In genomic region chr17:51860934-51861561, GRCh38 we compare ENCODE assay signal across 8 cellular contexts.
DNase-seq lines count a peak whose midpoint lies in the region; ATAC-seq, FAIRE-seq and TF ChIP-seq lines count a peak whose summit lies in the region.

No MANE protein-coding gene starts in this region.

- H3K4me1 ChIP-seq in PC-3 (ENCODE audit: insufficient read depth, low read length): peaks cover 10% of the 10 kb centered on the region; the same call in 1 of the 2 replicates

- peak; percentile 84 for TF ChIP-seq CTCF in PC-3 (conservative IDR thresholded peaks at IDR 0.05; ENCODE audit: low read depth, low read length)

- peaks cover 2% of the 10 kb centered on the region for H3K9me3 Mint-ChIP-seq in stimulated activated memory B cell treated with anti-CD40 and anti-IgM and Interleukin-4, amounts not matched to agents 10 μg/mL and 1 μg/mL and 100 μg/mL, for 72 hours

- no peaks in the 10 kb centered on the region for H3F3A ChIP-seq in PC-3 (ENCODE audit: low read length, unreplicated experiment)

- H3K9ac ChIP-seq in PC-3 (ENCODE audit: low read length): no peak overlapping the region

- H3K27me3 ChIP-seq in PC-3 (ENCODE audit: low read length): no peaks in the 10 kb centered on the region

- no peaks in the 10 kb centered on the region for H3K27me3 Mint-ChIP-seq in stimulated activated memory B cell treated with anti-CD40 and anti-IgM and Interleukin-4, amounts not matched to agents 10 μg/mL and 1 μg/mL and 100 μg/mL, for 72 hours

- H4K20me1 ChIP-seq in PC-3 (ENCODE audit: low read length): no peaks in the 10 kb centered on the region

- POLR2A ChIA-PET in PC-3 (lab: Charles Lee; ENCODE audit: unreplicated experiment): no interaction called here

- DNase-seq in SIG-M5 treated with dmso at 0.1 percent for 504 hours (lab: John Stamatoyannopoulos, UW; ENCODE audit: unreplicated experiment) (peak; percentile 29), SIG-M5 (lab: John Stamatoyannopoulos, UW) (no peak), PC-3 (peak; percentile 64), frontal cortex (ENCODE audit: low spot score in 2 of 2) (peak; percentile 2 to 15)
- DNase-seq in stimulated activated naive CD8-positive, alpha-beta T cell treated with anti-CD3 and anti-CD28 coated beads, Interleukin-15, Interleukin-2, amounts not matched to agents 100 U/mL and 50 U/mL, for 24 hours: peak; percentile 13
- no peak for DNase-seq in activated CD8-positive, alpha-beta memory T cell treated with anti-CD3 and anti-CD28 coated beads, Interleukin-2, amount 50 U/mL, for 4 hours

- BruUV-seq in PC-3 (replicated peaks; lab: Mats Ljungman, UMichigan): no TSS peak

- H3K9me3 ChIP-seq in PC-3 (ENCODE audit: low read length): peaks cover 8% of the 10 kb centered on the region; the same call in 1 of the 2 replicates

- H3K79me2 ChIP-seq in PC-3 (ENCODE audit: low read length): no peaks in the 10 kb centered on the region

- H3K4me1 Mint-ChIP-seq in stimulated activated memory B cell treated with anti-CD40 and anti-IgM and Interleukin-4, amounts not matched to agents 10 μg/mL and 1 μg/mL and 100 μg/mL, for 72 hours: no peaks in the 10 kb centered on the region

- H3K36me3 ChIP-seq in PC-3 (ENCODE audit: low read depth, low read length): no peaks in the 10 kb centered on the region

- ATAC-seq in HG02852 (IDR thresholded peaks at IDR 0.05; ENCODE audit: unreplicated experiment): peak; percentile 51
- ATAC-seq in PC-3: no peak
- ATAC-seq in stimulated activated naive CD8-positive, alpha-beta T cell treated with anti-CD3 and anti-CD28 coated beads, Interleukin-15, Interleukin-2, amounts not matched to agents 100 U/mL and 50 U/mL, for 24 hours: no peak
- ATAC-seq in stimulated activated memory B cell treated with anti-CD40 and anti-IgM and Interleukin-4, amounts not matched to agents 10 μg/mL and 1 μg/mL and 100 μg/mL, for 72 hours: no peak

- intact Hi-C loops in PC-3 (cut with micrococcal nuclease): no loop called here

- no peak overlapping the region for H3K27ac Mint-ChIP-seq in stimulated activated memory B cell treated with anti-CD40 and anti-IgM and Interleukin-4, amounts not matched to agents 10 μg/mL and 1 μg/mL and 100 μg/mL, for 72 hours

- H3K4me2 ChIP-seq in PC-3 (ENCODE audit: low read length): no peak overlapping the region

- H3K4me3 ChIP-seq in PC-3 (ENCODE audit: low read length): no peak overlapping the region

- no peak overlapping the region for H2AFZ ChIP-seq in PC-3 (ENCODE audit: low read length)

- no peak overlapping the region for H3K4me3 Mint-ChIP-seq in stimulated activated memory B cell treated with anti-CD40 and anti-IgM and Interleukin-4, amounts not matched to agents 10 μg/mL and 1 μg/mL and 100 μg/mL, for 72 hours

- CTCF ChIA-PET in PC-3 (lab: Charles Lee): no interaction called here

- H3K9me2 ChIP-seq in PC-3 (replicated peaks; ENCODE audit: low read length): no peaks in the 10 kb centered on the region

- H3K27ac ChIP-seq in PC-3 (ENCODE audit: low read length): no peak overlapping the region

- H3K36me3 Mint-ChIP-seq in stimulated activated memory B cell treated with anti-CD40 and anti-IgM and Interleukin-4, amounts not matched to agents 10 μg/mL and 1 μg/mL and 100 μg/mL, for 72 hours: no peaks in the 10 kb centered on the region

- FAIRE-seq in frontal cortex (lab: Jason Lieb, UNC): no peak

Comparison
In these comparisons a context has a peak if more than half of its experiments do, and no peak if none do; other contexts are left out.
1. DNase-seq: peak in SIG-M5 treated with dmso at 0.1 percent for 504 hours (single experiment), PC-3 (single experiment), frontal cortex (2 of 2) and stimulated activated naive CD8-positive, alpha-beta T cell treated with anti-CD3 and anti-CD28 coated beads, Interleukin-15, Interleukin-2, amounts not matched to agents 100 U/mL and 50 U/mL, for 24 hours (single experiment); none in SIG-M5 (single experiment) and activated CD8-positive, alpha-beta memory T cell treated with anti-CD3 and anti-CD28 coated beads, Interleukin-2, amount 50 U/mL, for 4 hours (single experiment).